9 cellular contexts compared by ENCODE assay signal in genomic region chr11:66981976-66982578, GRCh38. TPM values are rescaled to one million over a fixed set of nuclear protein-coding genes. Genes with fewer than 3 reads are reported as not detected.
DNase-seq lines count a peak whose midpoint lies in the region; ATAC-seq and TF ChIP-seq lines count a peak whose summit lies in the region.
"Had no signal": no experiment of that assay in that cellular context is flagged by ENCODE, and none has a peak within 500 bp of the region (broad histone marks: within the 10 kb centered on the region; RNA-seq: fewer than 3 reads in every experiment).

No MANE protein-coding gene starts in this region.

- H3K27me3 ChIP-seq in KMS-11 (ENCODE audit: insufficient read depth, low read depth) (no peaks in the 10 kb centered on the region), gastroesophageal sphincter (no peaks in the 10 kb centered on the region)
- H3K27me3 ChIP-seq in effector memory CD4-positive, alpha-beta T cell (replicated peaks; ENCODE audit: control insufficient read depth, insufficient read depth, low read length, poor library complexity, severe bottlenecking): no peaks in the 10 kb centered on the region

- no peak overlapping the region for H2AFZ ChIP-seq in KMS-11 (ENCODE audit: low read depth)

- TF ChIP-seq POLR2A in gastroesophageal sphincter (IDR thresholded peaks at IDR 0.05): no peak

- TF ChIP-seq EP300 in gastroesophageal sphincter (IDR thresholded peaks at IDR 0.05): no peak

- no peak for ATAC-seq in GM21717 (IDR thresholded peaks at IDR 0.05; ENCODE audit: unreplicated experiment)
- ATAC-seq in gastroesophageal sphincter: no peak

- peak overlapping the region; percentile 27; the same call in 1 of the 2 replicates for H3K27ac ChIP-seq in KMS-11
- no peak overlapping the region for H3K27ac ChIP-seq in effector memory CD4-positive, alpha-beta T cell (ENCODE audit: insufficient read depth, low read length, poor library complexity, severe bottlenecking)
- H3K27ac ChIP-seq in gastroesophageal sphincter: no peak overlapping the region

- no peaks in the 10 kb centered on the region for H4K20me1 ChIP-seq in KMS-11 (ENCODE audit: insufficient read depth)

- H3K9me3 ChIP-seq in effector memory CD4-positive, alpha-beta T cell (ENCODE audit: control insufficient read depth, low read length): no peaks in the 10 kb centered on the region
- peaks cover 0 to 13% (median 0%) of the 10 kb centered on the region in 3 donors for H3K9me3 ChIP-seq in gastroesophageal sphincter

- H3K4me3 ChIP-seq in KMS-11 (IDR thresholded peaks at IDR 0.05; ENCODE audit: insufficient read depth, low read depth, low read length) (no peak overlapping the region), gastroesophageal sphincter (no peak overlapping the region)
- H3K4me3 ChIP-seq in effector memory CD4-positive, alpha-beta T cell (ENCODE audit: insufficient read depth, low read depth, low read length, poor library complexity, severe bottlenecking): no peak overlapping the region

- H3K9ac ChIP-seq in KMS-11: no peak overlapping the region

- DNase-seq in D341Med (ENCODE audit: low spot score) (peak; percentile 79), OCI-M2 (lab: John Stamatoyannopoulos, UW; ENCODE audit: unreplicated experiment) (peak; percentile 5), dedifferentiated amniotic fluid mesenchymal stem cell (ENCODE audit: extremely low spot score) (peak; percentile 82), myocyte (ENCODE audit: low read depth) (peak; percentile 98)
- no peak for DNase-seq in effector memory CD4-positive, alpha-beta T cell

- H3K79me2 ChIP-seq in KMS-11 (ENCODE audit: insufficient read depth, low read depth): no peaks in the 10 kb centered on the region

- 11 to 16% methylated on average over 6 to 9 of the region's 9 CpGs for WGBS in gastroesophageal sphincter (ENCODE audit: low coverage in 1 of 2), 2 donors

- H3K4me1 ChIP-seq in KMS-11 (ENCODE audit: low read depth, poor library complexity, severe bottlenecking) (peaks cover 24% of the 10 kb centered on the region), gastroesophageal sphincter (peaks cover 0 to 22% (median 0%) of the 10 kb centered on the region in 3 donors)
- peaks cover 4% of the 10 kb centered on the region for H3K4me1 ChIP-seq in effector memory CD4-positive, alpha-beta T cell (ENCODE audit: control insufficient read depth, insufficient read depth, low read length, poor library complexity, severe bottlenecking)

- peak overlapping the region; percentile 66 for H3K4me2 ChIP-seq in KMS-11

- H3K36me3 ChIP-seq in KMS-11 (ENCODE audit: insufficient read depth) (no peaks in the 10 kb centered on the region), gastroesophageal sphincter (no peaks in the 10 kb centered on the region)
- H3K36me3 ChIP-seq in effector memory CD4-positive, alpha-beta T cell (ENCODE audit: control insufficient read depth, insufficient read depth, low read length): no peaks in the 10 kb centered on the region

- no peak for TF ChIP-seq CTCF in KMS-11 (conservative IDR thresholded peaks at IDR 0.05; ENCODE audit: low read depth, low read length)
- TF ChIP-seq CTCF in gastroesophageal sphincter (IDR thresholded peaks at IDR 0.05): no peak

RNA-seq across cellular contexts. Expression of gene C11orf86, which starts 7.0 kb away (rescaled TPM):
- total RNA-seq in myocyte (not detected in 2 replicates), gastroesophageal sphincter (not detected)
- not detected for polyA plus RNA-seq in myocyte (2012)
- total RNA-seq: frontal cortex had no signal

RNA-seq across cellular contexts. Expression of gene PC, which starts 23.9 kb away (rescaled TPM):
- total RNA-seq in myocyte: 55.2 and 88.1 TPM in 2 replicates
- polyA plus RNA-seq in myocyte (2012): 48.6 TPM
- 1 to 10 TPM; 4.7 to 7.0 (median 5.6) TPM for total RNA-seq in gastroesophageal sphincter

RNA-seq across cellular contexts. Expression of gene SYT12, which starts 40.9 kb away (rescaled TPM):
- not detected in 2 replicates for total RNA-seq in myocyte
- polyA plus RNA-seq in myocyte (2012): 6.9 TPM
- under 1 TPM in 1 of 4 donors, not detected in 3; 0.04 TPM for total RNA-seq in gastroesophageal sphincter

Comparison
In these comparisons a context has a peak if more than half of its experiments do, and no peak if none do; other contexts are left out.
1. DNase-seq: peak in D341Med (single experiment), OCI-M2 (single experiment), dedifferentiated amniotic fluid mesenchymal stem cell (single experiment) and myocyte (single experiment); none in effector memory CD4-positive, alpha-beta T cell (0 of 3).